ENCODE assay signal across 8 cellular contexts in genomic region chr1:110962892-110963665, GRCh38. TPM values are rescaled to one million over a fixed set of nuclear protein-coding genes. Genes with fewer than 3 reads are reported as not detected.
DNase-seq lines count a peak whose midpoint lies in the region; ATAC-seq and TF ChIP-seq lines count a peak whose summit lies in the region.

No MANE protein-coding gene starts in this region.

- peak; percentile 27 for ATAC-seq in CD4-positive, alpha-beta T cell (ENCODE audit: poor library complexity)
- ATAC-seq in GM21390 (IDR thresholded peaks at IDR 0.05; ENCODE audit: unreplicated experiment) (peak; percentile 35), Panc1 (peak; percentile 65), natural killer cell (peak; percentile 30 to 47 (median 34))
- peak; percentile 53 for ATAC-seq in activated T-helper 17 cell treated with anti-CD3 and anti-CD28 coated beads, Interleukin-2, amount 50 U/mL, for 72 hours (replicated peaks)
- ATAC-seq in stimulated activated naive B cell treated with anti-CD40 and anti-IgM and Interleukin-4, amounts not matched to agents 10 μg/mL and 1 μg/mL and 100 μg/mL, for 72 hours (replicated peaks), result peak; percentile 49 to 52

- H3K36me3 ChIP-seq in Panc1 (ENCODE audit: control insufficient read depth, insufficient read depth, low read length), result peaks cover 6% of the 10 kb centered on the region; the same call in 1 of the 2 replicates

- POLR2A ChIA-PET in CD4-positive, alpha-beta T cell (lab: Charles Lee), result interaction anchor here (1.0 to 3.0 kb wide), 16 partner anchors 10 to 625 kb away, joined by 3 to 70 read pairs (median 5); partner anchors contain the start of genes CD53, CEPT1 and DRAM2
- POLR2A ChIA-PET in Panc1 (lab: Charles Lee), result no interaction called here

- peak overlapping the region; percentile 93 for H3K27ac Mint-ChIP-seq in CD4-positive, alpha-beta T cell
- H3K27ac Mint-ChIP-seq in IgD-negative memory B cell (peak overlapping the region; percentile 98 to 99 (median 98)), natural killer cell (peak overlapping the region; percentile 91 to 99)
- H3K27ac Mint-ChIP-seq in activated T-helper 17 cell treated with anti-CD3 and anti-CD28 coated beads, Interleukin-2, amount 50 U/mL, for 72 hours, result peak overlapping the region; percentile 98
- peak overlapping the region; percentile 99 for H3K27ac Mint-ChIP-seq in stimulated activated naive B cell treated with anti-CD40 and anti-IgM and Interleukin-4, amounts not matched to agents 10 μg/mL and 1 μg/mL and 100 μg/mL, for 72 hours

- peaks cover 9% of the 10 kb centered on the region for H3K27me3 Mint-ChIP-seq in CD4-positive, alpha-beta T cell
- H3K27me3 Mint-ChIP-seq in IgD-negative memory B cell (peaks cover 2% of the 10 kb centered on the region), natural killer cell (ENCODE audit: low read depth in 2 of 2) (peaks cover 3 to 8% of the 10 kb centered on the region in 2 donors)
- H3K27me3 Mint-ChIP-seq in activated T-helper 17 cell treated with anti-CD3 and anti-CD28 coated beads, Interleukin-2, amount 50 U/mL, for 72 hours, result peaks cover 4% of the 10 kb centered on the region
- peaks cover 5 to 6% of the 10 kb centered on the region in 2 donors for H3K27me3 Mint-ChIP-seq in stimulated activated naive B cell treated with anti-CD40 and anti-IgM and Interleukin-4, amounts not matched to agents 10 μg/mL and 1 μg/mL and 100 μg/mL, for 72 hours

- in situ Hi-C loops in Panc1 (cut with HindIII; ENCODE audit: low pct_unique_long_range_greater_than_20kb, low sequenced_read_pairs), result no loop called here

- peak; percentile 29 to 64 (median 44) for DNase-seq in CD4-positive, alpha-beta T cell
- DNase-seq in Panc1 (ENCODE audit: low read depth, low spot score), result peak; percentile 35
- DNase-seq in fibroblast of mammary gland (ENCODE audit: low read depth), result peak; percentile 86
- DNase-seq in natural killer cell, result peak; percentile 72
- DNase-seq in stimulated activated naive B cell treated with anti-CD40 and anti-IgM and Interleukin-4, amounts not matched to agents 10 μg/mL and 1 μg/mL and 100 μg/mL, for 72 hours, result peak; percentile 55

- peak overlapping the region; percentile 94 for H3K27ac ChIP-seq in CD4-positive, alpha-beta T cell (ENCODE audit: low read depth, low read length)
- peak overlapping the region; percentile 96 for H3K27ac ChIP-seq in Panc1 (ENCODE audit: low read length)

- CTCF ChIA-PET in CD4-positive, alpha-beta T cell (lab: Charles Lee), result interaction anchor here (1.7 kb wide), 1 partner anchor 29 kb away, joined by 4 read pairs; no protein-coding TSS in a partner anchor
- CTCF ChIA-PET in Panc1 (lab: Charles Lee), result no interaction called here

- peak overlapping the region; percentile 81 to 92 for H3K4me3 ChIP-seq in Panc1 (ENCODE audit: low read depth in 2 of 2, low read length in 2 of 2)
- peak overlapping the region; percentile 91 for H3K4me3 ChIP-seq in fibroblast of mammary gland (ENCODE audit: control insufficient read depth, low read depth, low read length)

- peak overlapping the region; percentile 90 for H3K4me3 Mint-ChIP-seq in CD4-positive, alpha-beta T cell
- H3K4me3 Mint-ChIP-seq in IgD-negative memory B cell, result peak overlapping the region; percentile 86 to 98 (median 92)
- H3K4me3 Mint-ChIP-seq in activated T-helper 17 cell treated with anti-CD3 and anti-CD28 coated beads, Interleukin-2, amount 50 U/mL, for 72 hours, result peak overlapping the region; percentile 87
- peak overlapping the region; percentile 90 for H3K4me3 Mint-ChIP-seq in natural killer cell
- H3K4me3 Mint-ChIP-seq in stimulated activated naive B cell treated with anti-CD40 and anti-IgM and Interleukin-4, amounts not matched to agents 10 μg/mL and 1 μg/mL and 100 μg/mL, for 72 hours, result peak overlapping the region; percentile 84 to 89

- no peak for TF ChIP-seq CTCF in CD4-positive, alpha-beta T cell (IDR thresholded peaks at IDR 0.05)
- TF ChIP-seq CTCF in Panc1 (IDR thresholded peaks at IDR 0.05), result no peak
- TF ChIP-seq CTCF in fibroblast of mammary gland (conservative IDR thresholded peaks at IDR 0.05; ENCODE audit: control insufficient read depth, insufficient read depth, low read depth, low read length), result peak; percentile 20
- no peak for TF ChIP-seq CTCF in natural killer cell (IDR thresholded peaks at IDR 0.05)

- peaks cover 17% of the 10 kb centered on the region for H3K9me3 Mint-ChIP-seq in CD4-positive, alpha-beta T cell
- peaks cover 13 to 29% (median 25%) of the 10 kb centered on the region in 3 donors for H3K9me3 Mint-ChIP-seq in IgD-negative memory B cell
- peaks cover 29% of the 10 kb centered on the region for H3K9me3 Mint-ChIP-seq in activated T-helper 17 cell treated with anti-CD3 and anti-CD28 coated beads, Interleukin-2, amount 50 U/mL, for 72 hours
- H3K9me3 Mint-ChIP-seq in natural killer cell, result peaks cover 9 to 17% of the 10 kb centered on the region in 2 donors
- peaks cover 27 to 29% of the 10 kb centered on the region in 2 donors for H3K9me3 Mint-ChIP-seq in stimulated activated naive B cell treated with anti-CD40 and anti-IgM and Interleukin-4, amounts not matched to agents 10 μg/mL and 1 μg/mL and 100 μg/mL, for 72 hours

- peaks cover 5% of the 10 kb centered on the region; the same call in 1 of the 2 replicates for H3K4me1 ChIP-seq in Panc1 (ENCODE audit: control insufficient read depth, insufficient read depth, low read length)

- BruUV-seq in Panc1 (replicated peaks; lab: Mats Ljungman, UMichigan), result no TSS peak

- intact Hi-C loops in CD4-positive, alpha-beta T cell (cut with DNase I, micrococcal nuclease), result loop anchor here (1.0 to 10.0 kb wide), 11 partner anchors 41 to 931 kb away; partner anchors contain the start of gene STRIP1 (in 1 of the 2)
- intact Hi-C loops in Panc1 (cut with micrococcal nuclease; ENCODE audit: unreplicated experiment), result no loop called here
- intact Hi-C loops in natural killer cell (cut with micrococcal nuclease), result loop anchor here (1.0 to 5.0 kb wide), 4 partner anchors 46 to 254 kb away; partner anchors contain the start of genes CEPT1 and DRAM2

- H3K36me3 Mint-ChIP-seq in CD4-positive, alpha-beta T cell (ENCODE audit: low read depth), result peaks cover 46% of the 10 kb centered on the region
- H3K36me3 Mint-ChIP-seq in IgD-negative memory B cell (peaks cover 23% of the 10 kb centered on the region), natural killer cell (peaks cover 26% of the 10 kb centered on the region)
- H3K36me3 Mint-ChIP-seq in activated T-helper 17 cell treated with anti-CD3 and anti-CD28 coated beads, Interleukin-2, amount 50 U/mL, for 72 hours (ENCODE audit: low read depth), result peaks cover 56% of the 10 kb centered on the region
- peaks cover 37 to 56% of the 10 kb centered on the region in 2 donors for H3K36me3 Mint-ChIP-seq in stimulated activated naive B cell treated with anti-CD40 and anti-IgM and Interleukin-4, amounts not matched to agents 10 μg/mL and 1 μg/mL and 100 μg/mL, for 72 hours

- H3K4me1 Mint-ChIP-seq in CD4-positive, alpha-beta T cell (ENCODE audit: low read depth), result peaks cover 36% of the 10 kb centered on the region
- H3K4me1 Mint-ChIP-seq in IgD-negative memory B cell (peaks cover 23 to 32% (median 27%) of the 10 kb centered on the region in 3 donors), natural killer cell (peaks cover 41 to 43% of the 10 kb centered on the region in 2 donors)
- peaks cover 24% of the 10 kb centered on the region for H3K4me1 Mint-ChIP-seq in activated T-helper 17 cell treated with anti-CD3 and anti-CD28 coated beads, Interleukin-2, amount 50 U/mL, for 72 hours
- H3K4me1 Mint-ChIP-seq in stimulated activated naive B cell treated with anti-CD40 and anti-IgM and Interleukin-4, amounts not matched to agents 10 μg/mL and 1 μg/mL and 100 μg/mL, for 72 hours, result peaks cover 16 to 39% of the 10 kb centered on the region in 2 donors

- H3K27me3 ChIP-seq in CD4-positive, alpha-beta T cell (ENCODE audit: control insufficient read depth, insufficient read depth, low read length), result peaks cover under 1% of the 10 kb centered on the region
- no peaks in the 10 kb centered on the region for H3K27me3 ChIP-seq in Panc1 (ENCODE audit: control insufficient read depth, insufficient read depth, low read length)

- H3K9me3 ChIP-seq in CD4-positive, alpha-beta T cell (ENCODE audit: control insufficient read depth, low read length), result peaks cover 43% of the 10 kb centered on the region
- no peaks in the 10 kb centered on the region for H3K9me3 ChIP-seq in Panc1 (ENCODE audit: control insufficient read depth, insufficient read depth, low read depth, low read length)

RNA-seq across cellular contexts. Expression of gene LRIF1, which starts 0.6 kb away (rescaled TPM):
- 1 to 10 TPM; 1.6 to 1.8 TPM for total RNA-seq in CD4-positive, alpha-beta T cell
- 36.8 TPM for polyA plus RNA-seq in IgD-negative memory B cell
- total RNA-seq in Panc1 (2021; ENCODE audit: unreplicated experiment) (34.1 TPM), natural killer cell (10 to 100 TPM in 2 of 3 donors, 1 to 10 TPM in 1; 8.9 to 12.5 (median 10.4) TPM)
- 17.7 TPM for polyA plus RNA-seq in Panc1 (2012; ENCODE audit: insufficient read length)
- total RNA-seq in activated T-helper 17 cell treated with anti-CD3 and anti-CD28 coated beads, Interleukin-2, amount 50 U/mL, for 72 hours, result 10 to 100 TPM; 11.6 to 16.4 TPM

Comparison
In these comparisons a context has a peak if more than half of its experiments do, and no peak if none do; other contexts are left out.
1. Peak in every context shown above with its lines: DNase-seq, ATAC-seq, H3K4me3 ChIP-seq and H3K27ac ChIP-seq.
2. DNase-seq: peak in every context shown above with its lines; median percentile 86 in fibroblast of mammary gland; 72 in natural killer cell; 55 in stimulated activated naive B cell treated with anti-CD40 and anti-IgM and Interleukin-4, amounts not matched to agents 10 μg/mL and 1 μg/mL and 100 μg/mL, for 72 hours; 44 in CD4-positive, alpha-beta T cell; 35 in Panc1.